1 cellular context compared by ENCODE assay signal in the genomic region with DNA sequence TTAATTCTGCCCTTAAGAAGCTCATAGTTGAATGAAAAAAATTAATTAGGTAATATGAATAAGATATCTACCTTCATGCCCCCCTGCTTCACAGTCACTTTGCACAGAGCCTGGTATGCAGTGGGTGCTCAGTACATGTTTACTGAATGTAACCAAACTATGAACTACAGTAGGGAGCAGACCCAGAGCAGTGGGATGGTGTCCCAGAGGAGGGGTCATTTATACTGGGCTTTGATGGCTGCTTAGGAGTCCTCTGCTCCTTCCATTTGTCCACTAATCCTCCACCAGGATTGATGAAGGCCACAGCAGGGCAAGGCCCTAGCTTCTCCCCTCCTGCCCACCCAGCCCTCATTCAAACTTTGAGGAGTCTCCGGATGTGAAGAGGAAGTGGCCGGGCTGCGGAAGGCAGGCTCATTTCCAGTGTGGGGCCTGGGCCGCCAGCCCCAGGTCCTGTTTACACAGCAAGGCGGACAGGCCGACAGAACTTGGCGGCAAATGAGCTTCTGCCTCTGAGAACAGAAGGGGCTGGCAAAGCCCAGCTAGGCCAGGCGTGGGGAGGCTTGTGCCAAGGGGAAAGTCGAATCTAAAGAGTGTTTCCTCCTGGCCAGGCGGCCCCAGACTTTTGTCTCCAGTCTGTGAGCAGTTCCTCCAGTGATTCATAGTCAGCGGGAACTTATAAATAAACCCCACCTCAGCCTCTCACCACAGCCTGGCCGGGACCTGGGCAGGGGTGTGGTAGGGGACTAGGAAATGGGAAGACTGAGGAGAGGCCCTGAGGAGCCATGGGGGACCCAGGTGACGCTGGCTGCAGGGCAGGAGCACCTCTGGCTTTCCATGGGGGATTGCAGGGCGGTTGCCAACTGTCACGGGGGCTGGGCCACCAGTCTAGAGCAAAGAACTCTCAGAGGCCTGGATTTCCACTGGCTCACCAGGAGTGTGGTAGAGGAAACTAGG.
TF ChIP-seq lines count a peak whose summit lies in the region.

No MANE protein-coding gene starts in this region.

TF ChIP-seq in GM23338, 12 proteins besides CTCF, POLR2A, EP300 and RAD21 (continued from another document):
- no peak for TF ChIP-seq REST (IDR thresholded peaks at IDR 0.05; ENCODE audit: unreplicated experiment)
- no peak for TF ChIP-seq ZNF114 (CRISPR knock-in tag; IDR thresholded peaks at IDR 0.05)
- TF ChIP-seq, protein P1, sequence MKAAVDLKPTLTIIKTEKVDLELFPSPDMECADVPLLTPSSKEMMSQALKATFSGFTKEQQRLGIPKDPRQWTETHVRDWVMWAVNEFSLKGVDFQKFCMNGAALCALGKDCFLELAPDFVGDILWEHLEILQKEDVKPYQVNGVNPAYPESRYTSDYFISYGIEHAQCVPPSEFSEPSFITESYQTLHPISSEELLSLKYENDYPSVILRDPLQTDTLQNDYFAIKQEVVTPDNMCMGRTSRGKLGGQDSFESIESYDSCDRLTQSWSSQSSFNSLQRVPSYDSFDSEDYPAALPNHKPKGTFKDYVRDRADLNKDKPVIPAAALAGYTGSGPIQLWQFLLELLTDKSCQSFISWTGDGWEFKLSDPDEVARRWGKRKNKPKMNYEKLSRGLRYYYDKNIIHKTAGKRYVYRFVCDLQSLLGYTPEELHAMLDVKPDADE (IDR thresholded peaks at IDR 0.05) = no peak
- TF ChIP-seq CREB1 (CRISPR knock-in tag; IDR thresholded peaks at IDR 0.05; ENCODE audit: low read depth) = no peak
- no peak for TF ChIP-seq STAT1 (IDR thresholded peaks at IDR 0.05; ENCODE audit: unreplicated experiment)
